ENCODE assay signal across 1 cellular context in genomic region chr1:27593341-27594326, GRCh38.
TF ChIP-seq lines count a peak whose summit lies in the region.

No MANE protein-coding gene starts in this region.

TF ChIP-seq in WTC11, 78 proteins besides CTCF, POLR2A, EP300 and RAD21:
- TF ChIP-seq, protein P1, sequence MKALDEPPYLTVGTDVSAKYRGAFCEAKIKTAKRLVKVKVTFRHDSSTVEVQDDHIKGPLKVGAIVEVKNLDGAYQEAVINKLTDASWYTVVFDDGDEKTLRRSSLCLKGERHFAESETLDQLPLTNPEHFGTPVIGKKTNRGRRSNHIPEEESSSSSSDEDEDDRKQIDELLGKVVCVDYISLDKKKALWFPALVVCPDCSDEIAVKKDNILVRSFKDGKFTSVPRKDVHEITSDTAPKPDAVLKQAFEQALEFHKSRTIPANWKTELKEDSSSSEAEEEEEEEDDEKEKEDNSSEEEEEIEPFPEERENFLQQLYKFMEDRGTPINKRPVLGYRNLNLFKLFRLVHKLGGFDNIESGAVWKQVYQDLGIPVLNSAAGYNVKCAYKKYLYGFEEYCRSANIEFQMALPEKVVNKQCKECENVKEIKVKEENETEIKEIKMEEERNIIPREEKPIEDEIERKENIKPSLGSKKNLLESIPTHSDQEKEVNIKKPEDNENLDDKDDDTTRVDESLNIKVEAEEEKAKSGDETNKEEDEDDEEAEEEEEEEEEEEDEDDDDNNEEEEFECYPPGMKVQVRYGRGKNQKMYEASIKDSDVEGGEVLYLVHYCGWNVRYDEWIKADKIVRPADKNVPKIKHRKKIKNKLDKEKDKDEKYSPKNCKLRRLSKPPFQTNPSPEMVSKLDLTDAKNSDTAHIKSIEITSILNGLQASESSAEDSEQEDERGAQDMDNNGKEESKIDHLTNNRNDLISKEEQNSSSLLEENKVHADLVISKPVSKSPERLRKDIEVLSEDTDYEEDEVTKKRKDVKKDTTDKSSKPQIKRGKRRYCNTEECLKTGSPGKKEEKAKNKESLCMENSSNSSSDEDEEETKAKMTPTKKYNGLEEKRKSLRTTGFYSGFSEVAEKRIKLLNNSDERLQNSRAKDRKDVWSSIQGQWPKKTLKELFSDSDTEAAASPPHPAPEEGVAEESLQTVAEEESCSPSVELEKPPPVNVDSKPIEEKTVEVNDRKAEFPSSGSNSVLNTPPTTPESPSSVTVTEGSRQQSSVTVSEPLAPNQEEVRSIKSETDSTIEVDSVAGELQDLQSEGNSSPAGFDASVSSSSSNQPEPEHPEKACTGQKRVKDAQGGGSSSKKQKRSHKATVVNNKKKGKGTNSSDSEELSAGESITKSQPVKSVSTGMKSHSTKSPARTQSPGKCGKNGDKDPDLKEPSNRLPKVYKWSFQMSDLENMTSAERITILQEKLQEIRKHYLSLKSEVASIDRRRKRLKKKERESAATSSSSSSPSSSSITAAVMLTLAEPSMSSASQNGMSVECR (CRISPR knock-in tag; IDR thresholded peaks at IDR 0.05; ENCODE audit: borderline replicate concordance): no peak
- no peak for TF ChIP-seq NR1H2 (CRISPR knock-in tag; IDR thresholded peaks at IDR 0.05)
- no peak for TF ChIP-seq IRF1 (CRISPR knock-in tag; IDR thresholded peaks at IDR 0.05)
- no peak for TF ChIP-seq ESRRA (CRISPR knock-in tag; IDR thresholded peaks at IDR 0.05; ENCODE audit: borderline replicate concordance)
- no peak for TF ChIP-seq TCF7 (CRISPR knock-in tag; IDR thresholded peaks at IDR 0.05; ENCODE audit: low read depth)
- TF ChIP-seq, protein P2, sequence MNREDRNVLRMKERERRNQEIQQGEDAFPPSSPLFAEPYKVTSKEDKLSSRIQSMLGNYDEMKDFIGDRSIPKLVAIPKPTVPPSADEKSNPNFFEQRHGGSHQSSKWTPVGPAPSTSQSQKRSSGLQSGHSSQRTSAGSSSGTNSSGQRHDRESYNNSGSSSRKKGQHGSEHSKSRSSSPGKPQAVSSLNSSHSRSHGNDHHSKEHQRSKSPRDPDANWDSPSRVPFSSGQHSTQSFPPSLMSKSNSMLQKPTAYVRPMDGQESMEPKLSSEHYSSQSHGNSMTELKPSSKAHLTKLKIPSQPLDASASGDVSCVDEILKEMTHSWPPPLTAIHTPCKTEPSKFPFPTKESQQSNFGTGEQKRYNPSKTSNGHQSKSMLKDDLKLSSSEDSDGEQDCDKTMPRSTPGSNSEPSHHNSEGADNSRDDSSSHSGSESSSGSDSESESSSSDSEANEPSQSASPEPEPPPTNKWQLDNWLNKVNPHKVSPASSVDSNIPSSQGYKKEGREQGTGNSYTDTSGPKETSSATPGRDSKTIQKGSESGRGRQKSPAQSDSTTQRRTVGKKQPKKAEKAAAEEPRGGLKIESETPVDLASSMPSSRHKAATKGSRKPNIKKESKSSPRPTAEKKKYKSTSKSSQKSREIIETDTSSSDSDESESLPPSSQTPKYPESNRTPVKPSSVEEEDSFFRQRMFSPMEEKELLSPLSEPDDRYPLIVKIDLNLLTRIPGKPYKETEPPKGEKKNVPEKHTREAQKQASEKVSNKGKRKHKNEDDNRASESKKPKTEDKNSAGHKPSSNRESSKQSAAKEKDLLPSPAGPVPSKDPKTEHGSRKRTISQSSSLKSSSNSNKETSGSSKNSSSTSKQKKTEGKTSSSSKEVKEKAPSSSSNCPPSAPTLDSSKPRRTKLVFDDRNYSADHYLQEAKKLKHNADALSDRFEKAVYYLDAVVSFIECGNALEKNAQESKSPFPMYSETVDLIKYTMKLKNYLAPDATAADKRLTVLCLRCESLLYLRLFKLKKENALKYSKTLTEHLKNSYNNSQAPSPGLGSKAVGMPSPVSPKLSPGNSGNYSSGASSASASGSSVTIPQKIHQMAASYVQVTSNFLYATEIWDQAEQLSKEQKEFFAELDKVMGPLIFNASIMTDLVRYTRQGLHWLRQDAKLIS (CRISPR knock-in tag; IDR thresholded peaks at IDR 0.05; ENCODE audit: borderline replicate concordance): no peak
- no peak for TF ChIP-seq NR3C1 (CRISPR knock-in tag; conservative IDR thresholded peaks at IDR 0.05; ENCODE audit: low read depth)
- no peak for TF ChIP-seq NFATC4 (CRISPR knock-in tag; IDR thresholded peaks at IDR 0.05)
- TF ChIP-seq, protein P3, sequence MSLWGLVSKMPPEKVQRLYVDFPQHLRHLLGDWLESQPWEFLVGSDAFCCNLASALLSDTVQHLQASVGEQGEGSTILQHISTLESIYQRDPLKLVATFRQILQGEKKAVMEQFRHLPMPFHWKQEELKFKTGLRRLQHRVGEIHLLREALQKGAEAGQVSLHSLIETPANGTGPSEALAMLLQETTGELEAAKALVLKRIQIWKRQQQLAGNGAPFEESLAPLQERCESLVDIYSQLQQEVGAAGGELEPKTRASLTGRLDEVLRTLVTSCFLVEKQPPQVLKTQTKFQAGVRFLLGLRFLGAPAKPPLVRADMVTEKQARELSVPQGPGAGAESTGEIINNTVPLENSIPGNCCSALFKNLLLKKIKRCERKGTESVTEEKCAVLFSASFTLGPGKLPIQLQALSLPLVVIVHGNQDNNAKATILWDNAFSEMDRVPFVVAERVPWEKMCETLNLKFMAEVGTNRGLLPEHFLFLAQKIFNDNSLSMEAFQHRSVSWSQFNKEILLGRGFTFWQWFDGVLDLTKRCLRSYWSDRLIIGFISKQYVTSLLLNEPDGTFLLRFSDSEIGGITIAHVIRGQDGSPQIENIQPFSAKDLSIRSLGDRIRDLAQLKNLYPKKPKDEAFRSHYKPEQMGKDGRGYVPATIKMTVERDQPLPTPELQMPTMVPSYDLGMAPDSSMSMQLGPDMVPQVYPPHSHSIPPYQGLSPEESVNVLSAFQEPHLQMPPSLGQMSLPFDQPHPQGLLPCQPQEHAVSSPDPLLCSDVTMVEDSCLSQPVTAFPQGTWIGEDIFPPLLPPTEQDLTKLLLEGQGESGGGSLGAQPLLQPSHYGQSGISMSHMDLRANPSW (CRISPR knock-in tag; conservative IDR thresholded peaks at IDR 0.05; ENCODE audit: low read depth): no peak
- TF ChIP-seq NFE2L1 (CRISPR knock-in tag; IDR thresholded peaks at IDR 0.05): no peak
- TF ChIP-seq MAX (CRISPR knock-in tag; IDR thresholded peaks at IDR 0.05): no peak
- TF ChIP-seq SMAD3 (CRISPR knock-in tag; IDR thresholded peaks at IDR 0.05; ENCODE audit: borderline replicate concordance): no peak
- TF ChIP-seq, protein P4, sequence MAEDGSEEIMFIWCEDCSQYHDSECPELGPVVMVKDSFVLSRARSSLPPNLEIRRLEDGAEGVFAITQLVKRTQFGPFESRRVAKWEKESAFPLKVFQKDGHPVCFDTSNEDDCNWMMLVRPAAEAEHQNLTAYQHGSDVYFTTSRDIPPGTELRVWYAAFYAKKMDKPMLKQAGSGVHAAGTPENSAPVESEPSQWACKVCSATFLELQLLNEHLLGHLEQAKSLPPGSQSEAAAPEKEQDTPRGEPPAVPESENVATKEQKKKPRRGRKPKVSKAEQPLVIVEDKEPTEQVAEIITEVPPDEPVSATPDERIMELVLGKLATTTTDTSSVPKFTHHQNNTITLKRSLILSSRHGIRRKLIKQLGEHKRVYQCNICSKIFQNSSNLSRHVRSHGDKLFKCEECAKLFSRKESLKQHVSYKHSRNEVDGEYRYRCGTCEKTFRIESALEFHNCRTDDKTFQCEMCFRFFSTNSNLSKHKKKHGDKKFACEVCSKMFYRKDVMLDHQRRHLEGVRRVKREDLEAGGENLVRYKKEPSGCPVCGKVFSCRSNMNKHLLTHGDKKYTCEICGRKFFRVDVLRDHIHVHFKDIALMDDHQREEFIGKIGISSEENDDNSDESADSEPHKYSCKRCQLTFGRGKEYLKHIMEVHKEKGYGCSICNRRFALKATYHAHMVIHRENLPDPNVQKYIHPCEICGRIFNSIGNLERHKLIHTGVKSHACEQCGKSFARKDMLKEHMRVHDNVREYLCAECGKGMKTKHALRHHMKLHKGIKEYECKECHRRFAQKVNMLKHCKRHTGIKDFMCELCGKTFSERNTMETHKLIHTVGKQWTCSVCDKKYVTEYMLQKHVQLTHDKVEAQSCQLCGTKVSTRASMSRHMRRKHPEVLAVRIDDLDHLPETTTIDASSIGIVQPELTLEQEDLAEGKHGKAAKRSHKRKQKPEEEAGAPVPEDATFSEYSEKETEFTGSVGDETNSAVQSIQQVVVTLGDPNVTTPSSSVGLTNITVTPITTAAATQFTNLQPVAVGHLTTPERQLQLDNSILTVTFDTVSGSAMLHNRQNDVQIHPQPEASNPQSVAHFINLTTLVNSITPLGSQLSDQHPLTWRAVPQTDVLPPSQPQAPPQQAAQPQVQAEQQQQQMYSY (CRISPR knock-in tag; IDR thresholded peaks at IDR 0.05): no peak
- no peak for TF ChIP-seq ZNF396 (CRISPR knock-in tag; IDR thresholded peaks at IDR 0.05; ENCODE audit: borderline replicate concordance)
- TF ChIP-seq TEAD4 (CRISPR knock-in tag; IDR thresholded peaks at IDR 0.05): no peak
- TF ChIP-seq RORB (CRISPR knock-in tag; IDR thresholded peaks at IDR 0.05): no peak
- TF ChIP-seq FOXP1 (CRISPR knock-in tag; IDR thresholded peaks at IDR 0.05; ENCODE audit: borderline replicate concordance): no peak
- TF ChIP-seq MLX (CRISPR knock-in tag; IDR thresholded peaks at IDR 0.05): no peak
- TF ChIP-seq ZBTB21 (CRISPR knock-in tag; IDR thresholded peaks at IDR 0.05; ENCODE audit: borderline replicate concordance): no peak
- no peak for TF ChIP-seq CDX4 (CRISPR knock-in tag; IDR thresholded peaks at IDR 0.05; ENCODE audit: borderline replicate concordance)
